22 cellular contexts compared by ENCODE assay signal in the genomic region with DNA sequence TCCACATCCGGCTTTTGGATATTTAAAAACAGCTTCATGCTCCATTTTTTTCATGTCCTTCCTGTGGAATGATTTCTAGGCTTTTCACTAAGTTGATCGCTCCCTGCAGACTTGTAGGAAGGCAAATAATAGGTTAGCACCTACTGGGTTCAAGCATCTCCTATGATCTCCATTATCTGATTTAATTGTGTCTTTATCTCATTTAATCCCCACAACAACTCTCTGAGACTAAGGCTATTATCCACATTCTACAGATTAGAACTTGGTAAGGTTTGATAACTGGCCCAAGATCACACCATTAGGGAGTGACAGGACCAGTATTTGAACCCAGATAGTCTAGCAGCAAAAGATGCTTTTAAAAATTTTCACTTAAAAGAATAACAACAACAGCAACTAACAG. TPM values are rescaled to one million over a fixed set of nuclear protein-coding genes. Genes with fewer than 3 reads are reported as not detected.
DNase-seq lines count a peak whose midpoint lies in the region; ATAC-seq, FAIRE-seq and TF ChIP-seq lines count a peak whose summit lies in the region.
"Had no signal": no experiment of that assay in that cellular context is flagged by ENCODE, and none has a peak within 500 bp of the region (broad histone marks: within the 10 kb centered on the region; RNA-seq: fewer than 3 reads in every experiment).

No MANE protein-coding gene starts in this region.

- DNase-seq in K562 (ENCODE audit: extremely low read depth in 1 of 4, low spot score in 3 of 4) (no peak), osteoblast (ENCODE audit: insufficient read length, low spot score, missing footprints) (no peak), Caco-2 (no peak)
- DNase-seq in effector CD8-positive, alpha-beta T cell (lab: John Stamatoyannopoulos, UW): no peak
- DNase-seq: NCI-H446 treated with DMSO at 0.1 percent for 48 hours, SIG-M5 had no signal

- TF ChIP-seq POLR2A in K562 (conservative IDR thresholded peaks at IDR 0.05): no peak

- no peak for TF ChIP-seq RAD21 in K562 (CRISPR knock-in tag; conservative IDR thresholded peaks at IDR 0.05 in 1 of 2, IDR thresholded peaks at IDR 0.05 in 1 of 2)

- H3K4me1 ChIP-seq in KMS-11 (ENCODE audit: low read depth, poor library complexity, severe bottlenecking) (peaks cover 9% of the 10 kb centered on the region), K562 (replicated peaks in 1 of 2; ENCODE audit: control insufficient read depth in 2 of 2, insufficient read depth in 2 of 2, low read length in 2 of 2) (no peaks in the 10 kb centered on the region), osteoblast (ENCODE audit: insufficient read depth, low read length) (peaks cover 3% of the 10 kb centered on the region), Caco-2 (no peaks in the 10 kb centered on the region)
- H3K4me1 ChIP-seq: foreskin keratinocyte had no signal

- no peaks in the 10 kb centered on the region for H3K36me3 Mint-ChIP-seq in Caco-2 (ENCODE audit: insufficient read depth, unreplicated experiment)
- H3K36me3 Mint-ChIP-seq: activated naive CD4-positive, alpha-beta T cell treated with anti-CD3 and anti-CD28 coated beads, Interleukin-2, amount 10 ng/mL, durations not matched to agents 7 days and 5 days; naive B cell; T-cell had no signal

- H3K27ac ChIP-seq in C4-2B (peak overlapping the region; percentile 35), KMS-11 (no peak overlapping the region), K562 (ENCODE audit: extremely low read depth, low read depth, low read length) (no peak overlapping the region), osteoblast (ENCODE audit: low read depth, low read length) (no peak overlapping the region)
- H3K27ac ChIP-seq: brain microvascular endothelial cell, foreskin keratinocyte, heart left ventricle, HL-60, spleen had no signal

- H3K9ac ChIP-seq in KMS-11: no peak overlapping the region
- no peak overlapping the region for H3K9ac ChIP-seq in K562 (ENCODE audit: insufficient read depth in 1 of 2, low read depth in 2 of 2, low read length in 2 of 2)

- H3K4me3 ChIP-seq in KMS-11 (IDR thresholded peaks at IDR 0.05; ENCODE audit: insufficient read depth, low read depth, low read length): no peak overlapping the region
- no peak overlapping the region for H3K4me3 ChIP-seq in K562
- no peak overlapping the region for H3K4me3 ChIP-seq in osteoblast (ENCODE audit: insufficient read depth, low read length)
- no peak overlapping the region for H3K4me3 ChIP-seq in Caco-2 (ENCODE audit: low read depth, low read length)

- no peak overlapping the region for H3K27ac Mint-ChIP-seq in Caco-2 (ENCODE audit: unreplicated experiment)
- H3K27ac Mint-ChIP-seq: activated naive CD4-positive, alpha-beta T cell treated with anti-CD3 and anti-CD28 coated beads, Interleukin-2, amount 10 ng/mL, durations not matched to agents 7 days and 5 days; activated T-helper 1 cell treated with anti-CD3 and anti-CD28 coated beads, Interleukin-12 subunit alpha, Interleukin-12 subunit beta, Interleukin-2, Interleukin-4 antibody, amounts not matched to agents 30 ng/mL and 10 ng/mL and 1 ng/mL, durations not matched to agents 14 hours and 24 hours and 36 hours; T-cell had no signal

- H4K20me1 ChIP-seq in KMS-11 (ENCODE audit: insufficient read depth) (no peaks in the 10 kb centered on the region), K562 (replicated peaks; ENCODE audit: control insufficient read depth, insufficient read depth, low read length) (no peaks in the 10 kb centered on the region), osteoblast (ENCODE audit: insufficient read depth, low read length) (no peaks in the 10 kb centered on the region)

- CTCF ChIA-PET in K562 (lab: Yijun Ruan, JAX; ENCODE audit: low intra/inter-chr PET ratio) (interaction anchor here (1.8 to 3.2 kb wide), 2 partner anchors 118 to 206 kb away, joined by 6 to 24 read pairs; no protein-coding TSS in a partner anchor), Caco-2 (lab: Charles Lee) (interaction anchor here (0.5 to 2.3 kb wide), 45 partner anchors 9 to 426 kb away, joined by 3 to 77 read pairs (median 5); a partner anchor contains a TSS)

- H3K9me3 ChIP-seq in K562 (replicated peaks; ENCODE audit: control insufficient read depth, insufficient read depth, low read depth, low read length): no peaks in the 10 kb centered on the region
- H3K9me3 ChIP-seq in osteoblast (ENCODE audit: low read depth, low read length): no peaks in the 10 kb centered on the region
- H3K9me3 ChIP-seq in Caco-2: no peaks in the 10 kb centered on the region
- H3K9me3 ChIP-seq: heart left ventricle, spleen, upper lobe of left lung had no signal

- TF ChIP-seq CTCF in C4-2B (conservative IDR thresholded peaks at IDR 0.05) (no peak), KMS-11 (conservative IDR thresholded peaks at IDR 0.05; ENCODE audit: low read depth, low read length) (no peak), K562 (IDR thresholded peaks at IDR 0.05 in 2 of 3, conservative IDR thresholded peaks at IDR 0.05 in 1 of 3; ENCODE audit: insufficient read depth in 2 of 3, low read depth in 1 of 3, low read length in 3 of 3) (no peak), osteoblast (IDR thresholded peaks at IDR 0.05; ENCODE audit: extremely low read depth, low read depth, low read length) (no peak), Caco-2 (IDR thresholded peaks at IDR 0.05; ENCODE audit: insufficient read depth in 1 of 2, low read depth in 1 of 2, low read length in 1 of 2, severe bottlenecking in 1 of 2, unreplicated experiment in 1 of 2) (no peak)

- H3K27me3 ChIP-seq in KMS-11 (ENCODE audit: insufficient read depth, low read depth): no peaks in the 10 kb centered on the region
- H3K27me3 ChIP-seq in K562 (ENCODE audit: control insufficient read depth in 2 of 2, insufficient read depth in 2 of 2, low read length in 2 of 2): peaks cover 3 to 6% of the 10 kb centered on the region in 2 experiments; a peak in 3 of 5 replicates
- peaks cover 20% of the 10 kb centered on the region for H3K27me3 ChIP-seq in osteoblast (ENCODE audit: insufficient read depth, low read length)
- no peaks in the 10 kb centered on the region for H3K27me3 ChIP-seq in Caco-2 (replicated peaks; ENCODE audit: control insufficient read depth, insufficient read depth, low read length)
- H3K27me3 ChIP-seq: brain microvascular endothelial cell had no signal

- POLR2A ChIA-PET in K562 (lab: Yijun Ruan, JAX) (interaction anchor here (0.6 to 2.3 kb wide), 4 partner anchors 11 to 704 kb away, joined by 3 to 16 read pairs (median 3); a partner anchor contains a TSS), Caco-2 (lab: Charles Lee) (interaction anchor here (0.6 kb wide), 1 partner anchor 212 kb away, joined by 4 read pairs; no protein-coding TSS in a partner anchor)

- no peaks in the 10 kb centered on the region for H3K9me1 ChIP-seq in K562 (ENCODE audit: control insufficient read depth, insufficient read depth, low read length)

- FAIRE-seq in K562 (lab: Jason Lieb, UNC): no peak

- H2AFZ ChIP-seq in KMS-11 (ENCODE audit: low read depth) (peak overlapping the region; percentile 91; the same call in 1 of the 2 replicates), K562 (ENCODE audit: low read depth, low read length) (peak overlapping the region; percentile 95), osteoblast (ENCODE audit: low read length) (no peak overlapping the region)

- H3K27me3 Mint-ChIP-seq in Caco-2 (ENCODE audit: insufficient read depth, unreplicated experiment): peaks cover 5% of the 10 kb centered on the region

- WGBS in K562 (ENCODE audit: insufficient coverage, low coverage, missing lambda C conversion rate): 65% methylated on average over 2 of the region's 2 CpGs

- H3K79me2 ChIP-seq in KMS-11 (ENCODE audit: insufficient read depth, low read depth): no peaks in the 10 kb centered on the region
- H3K79me2 ChIP-seq in K562 (ENCODE audit: control insufficient read depth, insufficient read depth, low read length): no peaks in the 10 kb centered on the region
- no peaks in the 10 kb centered on the region for H3K79me2 ChIP-seq in osteoblast (ENCODE audit: insufficient read depth, low read length)

- H3K9me3 Mint-ChIP-seq in Caco-2 (ENCODE audit: unreplicated experiment): no peaks in the 10 kb centered on the region
- H3K9me3 Mint-ChIP-seq: activated naive CD4-positive, alpha-beta T cell treated with anti-CD3 and anti-CD28 coated beads, Interleukin-2, amount 10 ng/mL, durations not matched to agents 7 days and 5 days; activated T-helper 1 cell treated with anti-CD3 and anti-CD28 coated beads, Interleukin-12 subunit alpha, Interleukin-12 subunit beta, Interleukin-2, Interleukin-4 antibody, amounts not matched to agents 30 ng/mL and 10 ng/mL and 1 ng/mL, durations not matched to agents 14 hours and 24 hours and 36 hours; naive B cell; T-cell had no signal

- in situ Hi-C loops in K562 (cut with MboI): no loop called here

- no peak for TF ChIP-seq EP300 in K562 (IDR thresholded peaks at IDR 0.05; ENCODE audit: low read length)

- peaks cover 5% of the 10 kb centered on the region for H3K4me1 Mint-ChIP-seq in Caco-2 (ENCODE audit: low read depth, unreplicated experiment)

- intact Hi-C loops in K562 (cut with micrococcal nuclease): no loop called here
- intact Hi-C loops in Caco-2 (cut with micrococcal nuclease; ENCODE audit: unreplicated experiment): loop anchor here (10.0 kb wide), 1 partner anchor 362 kb away; no protein-coding TSS in a partner anchor

- H3K36me3 ChIP-seq in KMS-11 (ENCODE audit: insufficient read depth) (no peaks in the 10 kb centered on the region), K562 (ENCODE audit: control insufficient read depth, insufficient read depth, low read length) (no peaks in the 10 kb centered on the region), osteoblast (ENCODE audit: insufficient read depth, low read length) (no peaks in the 10 kb centered on the region), Caco-2 (ENCODE audit: control insufficient read depth, insufficient read depth, low read length) (no peaks in the 10 kb centered on the region)
- H3K36me3 ChIP-seq: brain microvascular endothelial cell, heart left ventricle, spleen, upper lobe of left lung had no signal

- no peak for ATAC-seq in K562
- ATAC-seq in GM19463 (IDR thresholded peaks at IDR 0.05; ENCODE audit: unreplicated experiment): no peak

- BruUV-seq in K562 (replicated peaks; lab: Mats Ljungman, UMichigan) (no TSS peak), Caco-2 (replicated peaks; lab: Mats Ljungman, UMichigan) (no TSS peak)

- no peak overlapping the region for H3K4me2 ChIP-seq in KMS-11
- H3K4me2 ChIP-seq in K562 (ENCODE audit: insufficient read depth, low read length): no peak overlapping the region
- H3K4me2 ChIP-seq in osteoblast (ENCODE audit: insufficient read depth, low read length): peak overlapping the region; percentile 85

- H3K4me3 Mint-ChIP-seq in Caco-2 (ENCODE audit: unreplicated experiment): no peak overlapping the region
- H3K4me3 Mint-ChIP-seq: activated naive CD4-positive, alpha-beta T cell treated with anti-CD3 and anti-CD28 coated beads, Interleukin-2, amount 10 ng/mL, durations not matched to agents 7 days and 5 days had no signal

RNA-seq across cellular contexts. Expression of a gene that starts 46.2 kb away (rescaled TPM):
- total RNA-seq in K562 (2011; cell fraction: chromatin; rRNA removed; ENCODE audit: low replicate concordance): 92.5 and 108 TPM in 2 replicates
- total RNA-seq in K562 (2011; cell fraction: nucleolus; rRNA removed): 55.1 and 62.2 TPM in 2 replicates
- 83.2 and 118 TPM in 2 replicates for total RNA-seq in K562 (2011; cell fraction: nucleoplasm; rRNA removed)
- total RNA-seq in K562 (2014; rRNA removed) (77.6 and 91.3 TPM in 2 replicates), K562 (2014; rRNA removed; fragmentation: Illumina TruSeq; extraction: Trizol) (64.8 and 71.4 TPM in 2 replicates), K562 (2015; rRNA removed; fragmentation: Illumina TruSeq; extraction: Trizol) (54.3 and 54.6 TPM in 2 replicates), K562 (2021) (136 and 146 TPM in 2 replicates), osteoblast (not detected in 2 replicates), Caco-2 (2022) (4.5 and 5.4 TPM in 2 replicates)
- polyA plus RNA-seq in K562 (2011; rRNA removed) (104 and 141 TPM in 2 replicates), K562 (2014; fragmentation: Illumina TruSeq; extraction: Trizol) (187 and 196 TPM in 2 replicates), K562 (2014; fragmentation: Nextera tagmentation; extraction: Ambion mirVana) (1 to 10 TPM; 3.1 to 5.2 TPM), K562 (2014; rRNA removed) (136 and 145 TPM in 2 replicates)
- 113 and 142 TPM in 2 replicates for polyA plus RNA-seq in K562 (2011; cell fraction: cytosol; rRNA removed)
- polyA plus RNA-seq in K562 (2011; cell fraction: nucleus; rRNA removed): 117 and 138 TPM in 2 replicates
- polyA plus RNA-seq in K562 (2012): 89.9 and 176 TPM in 2 replicates
- polyA minus RNA-seq in K562 (2011; rRNA and poly(A)+ RNA removed): 54.1 and 61.9 TPM in 2 replicates
- 46.9 and 52.2 TPM in 2 replicates for polyA minus RNA-seq in K562 (2011; cell fraction: cytosol; rRNA and poly(A)+ RNA removed)
- polyA minus RNA-seq in K562 (2011; cell fraction: nucleus; rRNA and poly(A)+ RNA removed): 28.9 and 46.7 TPM in 2 replicates
- total RNA-seq: esophagus mucosa, foreskin keratinocyte, heart left ventricle had no signal
- polyA plus RNA-seq: foreskin keratinocyte, heart left ventricle had no signal

RNA-seq across cellular contexts. Expression of a gene that starts 50.0 kb away (rescaled TPM):
- total RNA-seq in K562 (2011; cell fraction: chromatin; rRNA removed; ENCODE audit: low replicate concordance): not detected in 2 replicates
- total RNA-seq in K562 (2011; cell fraction: nucleolus; rRNA removed): not detected in 2 replicates
- not detected in 2 replicates for total RNA-seq in K562 (2011; cell fraction: nucleoplasm; rRNA removed)
- total RNA-seq in K562 (2014; rRNA removed): not detected in 2 replicates
- total RNA-seq in K562 (2014; rRNA removed; fragmentation: Illumina TruSeq; extraction: Trizol): not detected in 2 replicates
- not detected in 2 replicates for total RNA-seq in K562 (2015; rRNA removed; fragmentation: Illumina TruSeq; extraction: Trizol)
- total RNA-seq in K562 (2021): not detected in 2 replicates
- not detected in 2 replicates for polyA plus RNA-seq in K562 (2011; rRNA removed)
- polyA plus RNA-seq in K562 (2011; cell fraction: cytosol; rRNA removed): not detected in 2 replicates
- polyA plus RNA-seq in K562 (2011; cell fraction: nucleus; rRNA removed): not detected in 2 replicates
- polyA plus RNA-seq in K562 (2012): not detected in 2 replicates
- polyA plus RNA-seq in K562 (2014; fragmentation: Illumina TruSeq; extraction: Trizol): not detected in 2 replicates
- polyA plus RNA-seq in K562 (2014; fragmentation: Nextera tagmentation; extraction: Ambion mirVana): not detected
- polyA plus RNA-seq in K562 (2014; rRNA removed): not detected in 2 replicates
- not detected in 2 replicates for polyA minus RNA-seq in K562 (2011; rRNA and poly(A)+ RNA removed)
- not detected in 2 replicates for polyA minus RNA-seq in K562 (2011; cell fraction: cytosol; rRNA and poly(A)+ RNA removed)
- not detected in 2 replicates for polyA minus RNA-seq in K562 (2011; cell fraction: nucleus; rRNA and poly(A)+ RNA removed)
- 0.88 TPM in 1 of 2 replicates, not detected in the other for total RNA-seq in osteoblast
- not detected in 2 replicates for total RNA-seq in Caco-2 (2022)
- total RNA-seq: activated T-helper 1 cell treated with anti-CD3 and anti-CD28 coated beads, Interleukin-12 subunit alpha, Interleukin-12 subunit beta, Interleukin-2, Interleukin-4 antibody, amounts not matched to agents 30 ng/mL and 10 ng/mL and 1 ng/mL, durations not matched to agents 14 hours and 24 hours and 36 hours; Calu3; Daoy; esophagus mucosa; foreskin keratinocyte; heart left ventricle; spleen; T-cell; upper lobe of left lung had no signal
- polyA plus RNA-seq: foreskin keratinocyte, heart left ventricle, spleen had no signal

RNA-seq across cellular contexts. Expression of a gene that starts 50.6 kb away (rescaled TPM):
- total RNA-seq in K562 (2011; cell fraction: chromatin; rRNA removed; ENCODE audit: low replicate concordance): not detected in 2 replicates
- not detected in 2 replicates for total RNA-seq in K562 (2011; cell fraction: nucleolus; rRNA removed)
- not detected in 2 replicates for total RNA-seq in K562 (2011; cell fraction: nucleoplasm; rRNA removed)
- total RNA-seq in K562 (2014; rRNA removed) (not detected in 2 replicates), K562 (2014; rRNA removed; fragmentation: Illumina TruSeq; extraction: Trizol) (not detected in 2 replicates), K562 (2015; rRNA removed; fragmentation: Illumina TruSeq; extraction: Trizol) (not detected in 2 replicates), K562 (2021) (not detected in 2 replicates), osteoblast (not detected in 2 replicates), Caco-2 (2022) (not detected in 2 replicates)
- polyA plus RNA-seq in K562 (2011; rRNA removed) (not detected in 2 replicates), K562 (2014; fragmentation: Illumina TruSeq; extraction: Trizol) (not detected in 2 replicates), K562 (2014; fragmentation: Nextera tagmentation; extraction: Ambion mirVana) (not detected), K562 (2014; rRNA removed) (not detected in 2 replicates)
- not detected in 2 replicates for polyA plus RNA-seq in K562 (2011; cell fraction: cytosol; rRNA removed)
- not detected in 2 replicates for polyA plus RNA-seq in K562 (2011; cell fraction: nucleus; rRNA removed)
- not detected in 2 replicates for polyA plus RNA-seq in K562 (2012)
- not detected in 2 replicates for polyA minus RNA-seq in K562 (2011; rRNA and poly(A)+ RNA removed)
- not detected in 2 replicates for polyA minus RNA-seq in K562 (2011; cell fraction: cytosol; rRNA and poly(A)+ RNA removed)
- polyA minus RNA-seq in K562 (2011; cell fraction: nucleus; rRNA and poly(A)+ RNA removed): not detected in 2 replicates
- total RNA-seq: activated T-helper 1 cell treated with anti-CD3 and anti-CD28 coated beads, Interleukin-12 subunit alpha, Interleukin-12 subunit beta, Interleukin-2, Interleukin-4 antibody, amounts not matched to agents 30 ng/mL and 10 ng/mL and 1 ng/mL, durations not matched to agents 14 hours and 24 hours and 36 hours; Calu3; Daoy; esophagus mucosa; foreskin keratinocyte; heart left ventricle; spleen; T-cell; upper lobe of left lung had no signal
- polyA plus RNA-seq: foreskin keratinocyte, heart left ventricle, spleen had no signal

RNA-seq across cellular contexts. Expression of a gene that starts 56.2 kb away (rescaled TPM):
- not detected in 2 replicates for total RNA-seq in K562 (2011; cell fraction: chromatin; rRNA removed; ENCODE audit: low replicate concordance)
- total RNA-seq in K562 (2011; cell fraction: nucleolus; rRNA removed): not detected in 2 replicates
- not detected in 2 replicates for total RNA-seq in K562 (2011; cell fraction: nucleoplasm; rRNA removed)
- not detected in 2 replicates for total RNA-seq in K562 (2014; rRNA removed)
- not detected in 2 replicates for total RNA-seq in K562 (2014; rRNA removed; fragmentation: Illumina TruSeq; extraction: Trizol)
- total RNA-seq in K562 (2015; rRNA removed; fragmentation: Illumina TruSeq; extraction: Trizol): not detected in 2 replicates
- not detected in 2 replicates for total RNA-seq in K562 (2021)
- polyA plus RNA-seq in K562 (2011; rRNA removed): 0.01 TPM in 1 of 2 replicates, not detected in the other
- 0.03 TPM in 1 of 2 replicates, not detected in the other for polyA plus RNA-seq in K562 (2011; cell fraction: cytosol; rRNA removed)
- not detected in 2 replicates for polyA plus RNA-seq in K562 (2011; cell fraction: nucleus; rRNA removed)
- polyA plus RNA-seq in K562 (2012): not detected in 2 replicates
- not detected in 2 replicates for polyA plus RNA-seq in K562 (2014; fragmentation: Illumina TruSeq; extraction: Trizol)
- polyA plus RNA-seq in K562 (2014; fragmentation: Nextera tagmentation; extraction: Ambion mirVana): not detected
- not detected in 2 replicates for polyA plus RNA-seq in K562 (2014; rRNA removed)
- polyA minus RNA-seq in K562 (2011; rRNA and poly(A)+ RNA removed): not detected in 2 replicates
- polyA minus RNA-seq in K562 (2011; cell fraction: cytosol; rRNA and poly(A)+ RNA removed): not detected in 2 replicates
- not detected in 2 replicates for polyA minus RNA-seq in K562 (2011; cell fraction: nucleus; rRNA and poly(A)+ RNA removed)
- total RNA-seq in osteoblast: not detected in 2 replicates
- total RNA-seq in Caco-2 (2022): 4.3 and 5.5 TPM in 2 replicates
- total RNA-seq: activated T-helper 1 cell treated with anti-CD3 and anti-CD28 coated beads, Interleukin-12 subunit alpha, Interleukin-12 subunit beta, Interleukin-2, Interleukin-4 antibody, amounts not matched to agents 30 ng/mL and 10 ng/mL and 1 ng/mL, durations not matched to agents 14 hours and 24 hours and 36 hours; esophagus mucosa; foreskin keratinocyte; heart left ventricle; spleen; upper lobe of left lung had no signal
- polyA plus RNA-seq: foreskin keratinocyte, heart left ventricle had no signal

RNA-seq across cellular contexts. Expression of a gene that starts 57.2 kb away (rescaled TPM):
- 13.9 and 15.4 TPM in 2 replicates for total RNA-seq in K562 (2011; cell fraction: chromatin; rRNA removed; ENCODE audit: low replicate concordance)
- 8.9 and 11.7 TPM in 2 replicates for total RNA-seq in K562 (2011; cell fraction: nucleolus; rRNA removed)
- total RNA-seq in K562 (2011; cell fraction: nucleoplasm; rRNA removed): 12.5 and 25.9 TPM in 2 replicates
- 5.1 and 9.3 TPM in 2 replicates for total RNA-seq in K562 (2014; rRNA removed)
- 1.5 and 2.9 TPM in 2 replicates for total RNA-seq in K562 (2014; rRNA removed; fragmentation: Illumina TruSeq; extraction: Trizol)
- total RNA-seq in K562 (2015; rRNA removed; fragmentation: Illumina TruSeq; extraction: Trizol): 2.1 and 2.5 TPM in 2 replicates
- 14.9 and 17.7 TPM in 2 replicates for total RNA-seq in K562 (2021)
- 3.6 and 4.6 TPM in 2 replicates for polyA plus RNA-seq in K562 (2011; rRNA removed)
- polyA plus RNA-seq in K562 (2011; cell fraction: cytosol; rRNA removed): 7.3 and 10.8 TPM in 2 replicates
- polyA plus RNA-seq in K562 (2011; cell fraction: nucleus; rRNA removed): 16.6 and 22.3 TPM in 2 replicates
- 5.9 and 20.0 TPM in 2 replicates for polyA plus RNA-seq in K562 (2012)
- 7.0 and 8.3 TPM in 2 replicates for polyA plus RNA-seq in K562 (2014; fragmentation: Illumina TruSeq; extraction: Trizol)
- 1 to 10 TPM in 1 of 2 experiments, under 1 TPM in 1; 0.52 to 1.2 TPM for polyA plus RNA-seq in K562 (2014; fragmentation: Nextera tagmentation; extraction: Ambion mirVana)
- polyA plus RNA-seq in K562 (2014; rRNA removed): 18.8 and 23.8 TPM in 2 replicates
- polyA minus RNA-seq in K562 (2011; rRNA and poly(A)+ RNA removed): 1.8 and 2.2 TPM in 2 replicates
- polyA minus RNA-seq in K562 (2011; cell fraction: cytosol; rRNA and poly(A)+ RNA removed): 2.4 and 7.1 TPM in 2 replicates
- polyA minus RNA-seq in K562 (2011; cell fraction: nucleus; rRNA and poly(A)+ RNA removed): 3.1 and 4.2 TPM in 2 replicates
- not detected in 2 replicates for total RNA-seq in osteoblast
- total RNA-seq in Caco-2 (2022): 0.39 and 1.2 TPM in 2 replicates
- total RNA-seq: activated T-helper 1 cell treated with anti-CD3 and anti-CD28 coated beads, Interleukin-12 subunit alpha, Interleukin-12 subunit beta, Interleukin-2, Interleukin-4 antibody, amounts not matched to agents 30 ng/mL and 10 ng/mL and 1 ng/mL, durations not matched to agents 14 hours and 24 hours and 36 hours; esophagus mucosa; foreskin keratinocyte; heart left ventricle; spleen; T-cell had no signal
- polyA plus RNA-seq: foreskin keratinocyte, heart left ventricle had no signal
